ENCODE assay signal across 21 cellular contexts in the genomic region with DNA sequence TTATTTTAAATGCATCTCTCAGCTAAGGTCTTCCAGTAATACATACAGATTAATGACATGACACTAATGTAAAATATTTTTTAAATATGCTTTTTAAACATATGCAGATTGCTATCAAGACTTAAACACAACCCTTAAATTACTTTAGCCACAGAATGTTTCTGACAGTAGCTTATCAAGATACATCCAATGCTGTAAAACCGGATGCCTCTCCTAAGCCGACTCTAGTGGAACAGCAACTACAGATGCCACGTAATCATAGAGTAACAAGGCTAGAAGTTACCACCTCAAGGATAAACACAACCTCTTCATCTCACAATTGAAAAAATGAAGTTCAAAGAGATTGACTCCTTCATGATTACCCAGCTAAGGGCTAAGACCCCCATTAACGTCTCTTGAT.
"Had no signal": no experiment of that assay in that cellular context is flagged by ENCODE, and none has a peak within 500 bp of the region (broad histone marks: within the 10 kb centered on the region; RNA-seq: fewer than 3 reads in every experiment).

No MANE protein-coding gene starts in this region.

- H3K27ac ChIP-seq: RWPE1 had no signal

- H3K27me3 ChIP-seq: MG63 had no signal

- DNase-seq: Karpas-422, KG1, MG63, NCI-H1092, NCI-H1436, NCI-H187, NCI-H2029, NCI-H2081 treated with DMSO at 0.1 percent for 48 hours, NCI-H2171, NCI-H226, NCI-H446, NCI-H510A, NCI-H524 treated with DMSO at 0.1 percent for 48 hours, NCI-H69, NCI-H774, PC-3, SHP77, SW 1271, T-cell had no signal

- ATAC-seq: Panc1, PC-3, T-cell had no signal

- H3K4me3 ChIP-seq: MG63 had no signal
